In the genomic region with DNA sequence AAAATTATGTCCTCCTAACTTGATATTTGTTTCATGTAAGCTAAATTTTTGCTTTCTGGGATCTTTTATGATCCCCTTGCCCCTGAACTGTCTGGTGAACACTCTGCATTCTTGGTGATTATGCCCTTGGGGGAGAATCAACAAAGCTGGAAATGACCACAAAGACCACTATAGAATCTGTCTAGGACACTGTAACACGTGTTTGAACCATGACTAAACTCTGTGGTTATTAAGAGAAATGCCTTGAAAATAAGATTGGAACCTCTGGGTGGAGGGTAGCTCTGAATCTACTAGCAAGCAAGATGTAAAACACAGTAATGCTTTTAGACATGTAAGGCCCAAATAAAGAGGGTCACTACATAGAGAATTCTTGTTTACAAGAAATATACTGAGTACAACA, we compare ENCODE assay signal across 17 cellular contexts.
A peak's percentile ranks its signal among the peaks of the same experiment; 100 is the strongest.
DNase-seq lines count a peak whose midpoint lies in the region; ATAC-seq and TF ChIP-seq lines count a peak whose summit lies in the region.
"Had no signal": no experiment of that assay in that cellular context is flagged by ENCODE, and none has a peak within 500 bp of the region (broad histone marks: within the 10 kb centered on the region; RNA-seq: fewer than 3 reads in every experiment).

No MANE protein-coding gene starts in this region.

- WGBS in mammary epithelial cell (ENCODE audit: low coverage, missing lambda C conversion rate) = 0% methylated on average over 1 of the region's 1 CpG
- 86% methylated on average over 1 of the region's 1 CpG; no CpG with 5 or more reads in 1 of the 2 experiments for WGBS in mesodermal cell (ENCODE audit: insufficient coverage in 2 of 2), 2 experiments

- no peak overlapping the region for H3K9ac ChIP-seq in mammary epithelial cell (ENCODE audit: insufficient read depth, low read length)

- intact Hi-C loops in mammary epithelial cell (cut with micrococcal nuclease) = no loop called here

- H3K27ac ChIP-seq in ACC112 (ENCODE audit: low read depth, low read length) (peak overlapping the region; percentile 46), mammary epithelial cell (ENCODE audit: insufficient read depth, low read depth, low read length) (no peak overlapping the region), mesodermal cell (ENCODE audit: low read depth, low read length, severe bottlenecking) (peak overlapping the region; percentile 70)
- H3K27ac ChIP-seq: A549, sigmoid colon had no signal

- dilution Hi-C loops in mammary epithelial cell (cut with HindIII; ENCODE audit: low sequenced_read_pairs) = no loop called here

- no TSS peak for BruUV-seq in mammary epithelial cell (replicated peaks; lab: Mats Ljungman, UMichigan)

- H2AFZ ChIP-seq in ACC112 (ENCODE audit: low read length, unreplicated experiment) (peak overlapping the region; percentile 39), mammary epithelial cell (ENCODE audit: low read depth, low read length) (no peak overlapping the region)

- no peaks in the 10 kb centered on the region for H3K9me3 ChIP-seq in mammary epithelial cell (replicated peaks; ENCODE audit: insufficient read depth, low read length)
- H3K9me3 ChIP-seq in mesodermal cell (ENCODE audit: control insufficient read depth, low read length) = no peaks in the 10 kb centered on the region
- H3K9me3 ChIP-seq: A549, HAP-1, sigmoid colon had no signal

- in situ Hi-C loops in mammary epithelial cell (cut with MboI; ENCODE audit: low sequenced_read_pairs in 2 of 2) = no loop called here

- CTCF ChIA-PET in mammary epithelial cell (lab: Charles Lee; ENCODE audit: low non-redundant PET) = no interaction called here

- H3K27me3 ChIP-seq in ACC112 (ENCODE audit: insufficient read depth, low read length) (no peaks in the 10 kb centered on the region), mammary epithelial cell (ENCODE audit: insufficient read depth, low read length) (peaks cover 3% of the 10 kb centered on the region)
- H3K27me3 ChIP-seq: sigmoid colon had no signal

- H3K79me2 ChIP-seq in ACC112 (ENCODE audit: control insufficient read depth, insufficient read depth, low read length, unreplicated experiment) (no peaks in the 10 kb centered on the region), mammary epithelial cell (ENCODE audit: insufficient read depth, low read length) (no peaks in the 10 kb centered on the region)

- peak overlapping the region; percentile 15 for H3K4me2 ChIP-seq in mammary epithelial cell (ENCODE audit: insufficient read depth, low read depth, low read length)
- H3K4me2 ChIP-seq: A549 had no signal

- no peaks in the 10 kb centered on the region for H3K36me3 ChIP-seq in ACC112 (ENCODE audit: insufficient read depth, low read length)
- H3K36me3 ChIP-seq in mammary epithelial cell (ENCODE audit: insufficient read depth, low read length) = no peaks in the 10 kb centered on the region
- no peaks in the 10 kb centered on the region for H3K36me3 ChIP-seq in mesodermal cell (ENCODE audit: control insufficient read depth, insufficient read depth, low read length)
- H3K36me3 ChIP-seq: HAP-1, sigmoid colon had no signal

- H3K4me1 ChIP-seq in ACC112 (ENCODE audit: control insufficient read depth, insufficient read depth, low read length, unreplicated experiment) (peaks cover 49% of the 10 kb centered on the region), mammary epithelial cell (ENCODE audit: insufficient read depth, low read length) (peaks cover 18% of the 10 kb centered on the region), mesodermal cell (ENCODE audit: control insufficient read depth, insufficient read depth, low read length, poor library complexity, severe bottlenecking) (peaks cover 11% of the 10 kb centered on the region)
- H3K4me1 ChIP-seq: A549, HAP-1 had no signal

- DNase-seq in LHCN-M2 (ENCODE audit: low read depth) = peak; percentile 58
- DNase-seq in mammary epithelial cell = peak; percentile 63
- DNase-seq in activated CD8-positive, alpha-beta memory T cell treated with anti-CD3 and anti-CD28 coated beads, Interleukin-2, amount 50 U/mL, for 4 hours = no peak
- DNase-seq in pons (ENCODE audit: low spot score) = no peak
- DNase-seq in cerebellum (ENCODE audit: low spot score) = no peak
- DNase-seq: activated CD4-positive, alpha-beta T cell treated with anti-CD3 and anti-CD28 coated beads for 4 hours; activated T-cell treated with anti-CD3 and anti-CD28 coated beads, Interleukin-2, amount 50 U/mL, for 4 hours; COR-L47; naive B cell; NCI-H1092 treated with DMSO at 0.1 percent for 48 hours; NCI-H345; sigmoid colon had no signal

- no peak for TF ChIP-seq CTCF in mammary epithelial cell (conservative IDR thresholded peaks at IDR 0.05 in 1 of 2, IDR thresholded peaks at IDR 0.05 in 1 of 2; ENCODE audit: extremely low read depth in 1 of 2, insufficient read depth in 1 of 2, low read depth in 1 of 2, low read length in 2 of 2)

- no peaks in the 10 kb centered on the region for H4K20me1 ChIP-seq in mammary epithelial cell (ENCODE audit: insufficient read depth, low read length)

- no peak overlapping the region for H3K4me3 ChIP-seq in ACC112 (ENCODE audit: low read depth, low read length)
- no peak overlapping the region for H3K4me3 ChIP-seq in mammary epithelial cell (replicated peaks in 1 of 3; ENCODE audit: insufficient read depth in 1 of 3, low read depth in 2 of 3, low read length in 3 of 3)
- no peak overlapping the region for H3K4me3 ChIP-seq in mesodermal cell (ENCODE audit: extremely low read depth, insufficient read depth, low read length, poor library complexity, severe bottlenecking)
- H3K4me3 ChIP-seq: A549, HAP-1, sigmoid colon had no signal

- no peak for ATAC-seq in HG02840 (IDR thresholded peaks at IDR 0.05; ENCODE audit: low FRiP score, unreplicated experiment)
- ATAC-seq: A549; activated T-cell treated with anti-CD3 and anti-CD28 coated beads, Interleukin-2, amount 50 U/mL, for 4 hours had no signal

Comparison
In these comparisons a context has a peak if more than half of its experiments do, and no peak if none do; other contexts are left out.
1. DNase-seq: peak in LHCN-M2 (single experiment) and mammary epithelial cell (single experiment); none in activated CD8-positive, alpha-beta memory T cell treated with anti-CD3 and anti-CD28 coated beads, Interleukin-2, amount 50 U/mL, for 4 hours (single experiment), pons (single experiment) and cerebellum (single experiment).